Comparison of ENCODE assay signal across 11 cellular contexts in genomic region chr6:8904754-8905153, GRCh38.
DNase-seq lines count a peak whose midpoint lies in the region; ATAC-seq and TF ChIP-seq lines count a peak whose summit lies in the region.
"Had no signal": no experiment of that assay in that cellular context is flagged by ENCODE, and none has a peak within 500 bp of the region (broad histone marks: within the 10 kb centered on the region; RNA-seq: fewer than 3 reads in every experiment).

No MANE protein-coding gene starts in this region.

- no peak overlapping the region for H3K9ac ChIP-seq in neural progenitor cell

- no peak overlapping the region for H3K27ac Mint-ChIP-seq in neural progenitor cell
- H3K27ac Mint-ChIP-seq: stimulated activated naive B cell treated with anti-CD40 and anti-IgM and Interleukin-4, amounts not matched to agents 10 μg/mL and 1 μg/mL and 100 μg/mL, for 72 hours had no signal

- H3K27me3 ChIP-seq in neural progenitor cell, result no peaks in the 10 kb centered on the region
- no peaks in the 10 kb centered on the region for H3K27me3 ChIP-seq in ascending aorta
- H3K27me3 ChIP-seq: left lung had no signal

- no peaks in the 10 kb centered on the region for H3F3A ChIP-seq in neural progenitor cell (ENCODE audit: low read depth)

- H3K27ac ChIP-seq in neural progenitor cell (no peak overlapping the region), ascending aorta (no peak overlapping the region)
- H3K27ac ChIP-seq: left lung had no signal

- H3K36me3 ChIP-seq in neural progenitor cell (no peaks in the 10 kb centered on the region), ascending aorta (no peaks in the 10 kb centered on the region)
- H3K36me3 ChIP-seq: left lung had no signal

- peak; percentile 57 for ATAC-seq in HG02798 (IDR thresholded peaks at IDR 0.05; ENCODE audit: poor library complexity, unreplicated experiment)
- ATAC-seq: stimulated activated naive B cell treated with anti-CD40 and anti-IgM and Interleukin-4, amounts not matched to agents 10 μg/mL and 1 μg/mL and 100 μg/mL, for 72 hours had no signal

- H3K9me3 ChIP-seq in neural progenitor cell (ENCODE audit: low read depth), result no peaks in the 10 kb centered on the region
- no peaks in the 10 kb centered on the region for H3K9me3 ChIP-seq in ascending aorta
- H3K9me3 ChIP-seq: left lung had no signal

- H4K20me1 ChIP-seq in neural progenitor cell (ENCODE audit: low read depth), result no peaks in the 10 kb centered on the region

- no peaks in the 10 kb centered on the region for H3K36me3 Mint-ChIP-seq in neural progenitor cell
- H3K36me3 Mint-ChIP-seq: stimulated activated naive B cell treated with anti-CD40 and anti-IgM and Interleukin-4, amounts not matched to agents 10 μg/mL and 1 μg/mL and 100 μg/mL, for 72 hours had no signal

- H2AFZ ChIP-seq in neural progenitor cell (replicated peaks), result no peak overlapping the region

- H3K4me2 ChIP-seq in neural progenitor cell, result no peak overlapping the region

- H3K4me3 ChIP-seq in neural progenitor cell (no peak overlapping the region), ascending aorta (no peak overlapping the region)
- H3K4me3 ChIP-seq: left lung had no signal

- H3K79me2 ChIP-seq in neural progenitor cell (ENCODE audit: low read depth), result no peaks in the 10 kb centered on the region

- H3K4me1 Mint-ChIP-seq in neural progenitor cell, result no peaks in the 10 kb centered on the region
- H3K4me1 Mint-ChIP-seq: stimulated activated naive B cell treated with anti-CD40 and anti-IgM and Interleukin-4, amounts not matched to agents 10 μg/mL and 1 μg/mL and 100 μg/mL, for 72 hours had no signal

- H3K27me3 Mint-ChIP-seq in neural progenitor cell (ENCODE audit: insufficient read depth, low read depth), result peaks cover 3% of the 10 kb centered on the region

- intact Hi-C loops in ascending aorta (cut with DNase I), result no loop called here

- DNase-seq in NCI-H82 (lab: John Stamatoyannopoulos, UW), result peak; percentile 45
- DNase-seq in NCI-H82 treated with DMSO at 0.1 percent for 48 hours (lab: John Stamatoyannopoulos, UW; ENCODE audit: unreplicated experiment), result no peak
- DNase-seq in RPMI8226, result peak; percentile 32
- DNase-seq in neural progenitor cell (ENCODE audit: low spot score), result peak; percentile 18
- DNase-seq in ascending aorta (ENCODE audit: low spot score in 2 of 2), result no peak
- DNase-seq in kidney glomerular epithelial cell (lab: John Stamatoyannopoulos, UW), result no peak
- DNase-seq in hepatic stellate cell (ENCODE audit: low spot score), result no peak
- DNase-seq: left lung; NCI-H510A treated with DMSO at 0.1 percent for 48 hours; stimulated activated naive B cell treated with anti-CD40 and anti-IgM and Interleukin-4, amounts not matched to agents 10 μg/mL and 1 μg/mL and 100 μg/mL, for 72 hours had no signal

- peak; percentile 56 for TF ChIP-seq CTCF in neural progenitor cell (IDR thresholded peaks at IDR 0.05)
- no peak for TF ChIP-seq CTCF in ascending aorta (IDR thresholded peaks at IDR 0.05)

- H3K4me3 Mint-ChIP-seq in neural progenitor cell, result peak overlapping the region; percentile 39
- H3K4me3 Mint-ChIP-seq: stimulated activated naive B cell treated with anti-CD40 and anti-IgM and Interleukin-4, amounts not matched to agents 10 μg/mL and 1 μg/mL and 100 μg/mL, for 72 hours had no signal

- H3K9me3 Mint-ChIP-seq in neural progenitor cell, result no peaks in the 10 kb centered on the region

- H3K4me1 ChIP-seq in neural progenitor cell (no peaks in the 10 kb centered on the region), ascending aorta (no peaks in the 10 kb centered on the region)
- H3K4me1 ChIP-seq: left lung had no signal

Comparison
In these comparisons a context has a peak if more than half of its experiments do, and no peak if none do; other contexts are left out.
1. DNase-seq: peak in NCI-H82 (single experiment), RPMI8226 (single experiment) and neural progenitor cell (single experiment); none in NCI-H82 treated with DMSO at 0.1 percent for 48 hours (single experiment), ascending aorta (0 of 2), kidney glomerular epithelial cell (single experiment) and hepatic stellate cell (single experiment).